ENCODE assay signal across 17 cellular contexts in the genomic region with DNA sequence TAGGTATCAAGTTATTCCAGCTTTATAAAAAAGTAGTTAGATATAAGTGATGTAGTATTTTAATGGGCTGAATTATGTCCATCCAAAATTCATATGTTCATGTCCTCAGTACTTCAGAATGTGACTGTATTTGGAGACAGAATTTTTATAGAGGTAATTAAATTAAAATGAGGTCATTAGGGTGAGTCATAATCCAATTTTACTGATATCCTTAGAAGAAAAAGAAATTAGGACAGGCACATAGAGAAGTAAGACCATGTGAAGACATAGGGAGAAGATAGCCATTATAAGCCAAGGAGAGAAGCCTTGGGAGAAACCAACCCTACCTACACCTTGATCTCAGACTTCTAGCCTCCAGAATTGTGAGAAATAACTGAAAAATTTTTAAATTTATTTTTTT. TPM values are rescaled to one million over a fixed set of nuclear protein-coding genes. Genes with fewer than 3 reads are reported as not detected.
DNase-seq lines count a peak whose midpoint lies in the region; ATAC-seq and TF ChIP-seq lines count a peak whose summit lies in the region.
"Had no signal": no experiment of that assay in that cellular context is flagged by ENCODE, and none has a peak within 500 bp of the region (broad histone marks: within the 10 kb centered on the region; RNA-seq: fewer than 3 reads in every experiment).

No MANE protein-coding gene starts in this region.

- no peak overlapping the region for H3K9ac ChIP-seq in GM23248

- H3K27me3 Mint-ChIP-seq in activated naive CD8-positive, alpha-beta T cell treated with anti-CD3 and anti-CD28 coated beads for 36 hours: no peaks in the 10 kb centered on the region
- H3K27me3 Mint-ChIP-seq: CD4-positive, alpha-beta T cell; IgD-negative memory B cell had no signal

- H2AFZ ChIP-seq in GM23248: no peak overlapping the region
- H2AFZ ChIP-seq: GM23338 had no signal

- H4K20me1 ChIP-seq in GM23248 (ENCODE audit: insufficient read depth): no peaks in the 10 kb centered on the region

- no peak for TF ChIP-seq CTCF in fibroblast of mammary gland (conservative IDR thresholded peaks at IDR 0.05; ENCODE audit: control insufficient read depth, insufficient read depth, low read depth, low read length)

- no peaks in the 10 kb centered on the region for H3F3A ChIP-seq in GM23248 (ENCODE audit: insufficient read depth)

- H3K4me1 Mint-ChIP-seq in activated naive CD8-positive, alpha-beta T cell treated with anti-CD3 and anti-CD28 coated beads for 36 hours: no peaks in the 10 kb centered on the region
- H3K4me1 Mint-ChIP-seq: IgD-negative memory B cell had no signal

- in situ Hi-C loops in GM23248 (cut with MboI): no loop called here

- no peak overlapping the region for H3K27ac ChIP-seq in GM23248
- H3K27ac ChIP-seq: 22Rv1 had no signal

- H3K4me1 ChIP-seq in GM23248 (ENCODE audit: insufficient read depth): no peaks in the 10 kb centered on the region

- H3K4me2 ChIP-seq in GM23248 (ENCODE audit: unreplicated experiment): no peak overlapping the region
- H3K4me2 ChIP-seq: GM23338 had no signal

- H3K9me2 ChIP-seq in GM23248 (ENCODE audit: insufficient read depth): no peaks in the 10 kb centered on the region

- no peaks in the 10 kb centered on the region for H3K36me3 Mint-ChIP-seq in activated naive CD8-positive, alpha-beta T cell treated with anti-CD3 and anti-CD28 coated beads for 36 hours
- H3K36me3 Mint-ChIP-seq: IgD-negative memory B cell had no signal

- H3K9me3 ChIP-seq in GM23248 (ENCODE audit: low read depth): no peaks in the 10 kb centered on the region

- H3K4me3 ChIP-seq in GM23248: no peak overlapping the region
- no peak overlapping the region for H3K4me3 ChIP-seq in fibroblast of mammary gland (ENCODE audit: control insufficient read depth, low read depth, low read length)
- H3K4me3 ChIP-seq: GM23338 had no signal

- peak; percentile 8 for DNase-seq in DMS 273 (lab: John Stamatoyannopoulos, UW; ENCODE audit: unreplicated experiment)
- DNase-seq in DMS 273 treated with DMSO at 0.1 percent for 48 hours (lab: John Stamatoyannopoulos, UW): no peak
- DNase-seq in GM23248: peak; percentile 21
- DNase-seq in NCI-H82 treated with DMSO at 0.1 percent for 48 hours (lab: John Stamatoyannopoulos, UW; ENCODE audit: unreplicated experiment): peak; percentile 38
- peak; percentile 7 for DNase-seq in fibroblast of mammary gland (ENCODE audit: low read depth)
- DNase-seq in activated naive CD8-positive, alpha-beta T cell treated with anti-CD3 and anti-CD28 coated beads for 36 hours: no peak
- DNase-seq in HuH-7.5 (ENCODE audit: low spot score): no peak
- DNase-seq: ACHN; C1 segment of cervical spinal cord; CD4-positive, alpha-beta T cell; DND-41; GF-D8; H7 had no signal

- H3K36me3 ChIP-seq in GM23248 (ENCODE audit: low read depth): no peaks in the 10 kb centered on the region

- H3K9me3 Mint-ChIP-seq in activated naive CD8-positive, alpha-beta T cell treated with anti-CD3 and anti-CD28 coated beads for 36 hours: no peaks in the 10 kb centered on the region
- H3K9me3 Mint-ChIP-seq: CD4-positive, alpha-beta T cell; GM23338; IgD-negative memory B cell had no signal

- H3K27ac Mint-ChIP-seq in activated naive CD8-positive, alpha-beta T cell treated with anti-CD3 and anti-CD28 coated beads for 36 hours: no peak overlapping the region
- H3K27ac Mint-ChIP-seq: CD4-positive, alpha-beta T cell; GM23338; IgD-negative memory B cell had no signal

- H3K79me2 ChIP-seq in GM23248 (ENCODE audit: insufficient read depth): no peaks in the 10 kb centered on the region

- no peak overlapping the region for H3K4me3 Mint-ChIP-seq in activated naive CD8-positive, alpha-beta T cell treated with anti-CD3 and anti-CD28 coated beads for 36 hours
- H3K4me3 Mint-ChIP-seq: CD4-positive, alpha-beta T cell; GM23338; IgD-negative memory B cell had no signal

- H3K27me3 ChIP-seq in GM23248 (replicated peaks; ENCODE audit: insufficient read depth): no peaks in the 10 kb centered on the region

- ATAC-seq in GM19395 (IDR thresholded peaks at IDR 0.05; ENCODE audit: unreplicated experiment): no peak
- ATAC-seq: GM23338 had no signal

RNA-seq across cellular contexts. Expression of gene RAP2B, which starts 30.3 kb away (rescaled TPM):
- 10.9 and 12.9 TPM in 2 replicates for total RNA-seq in GM23248 (2014; rRNA removed; shearing (Covaris generic))
- polyA plus RNA-seq in GM23248 (2016; fragmentation: Nextera tagmentation; extraction: Ambion mirVana): 13.1 and 13.2 TPM in 2 replicates
- total RNA-seq in activated naive CD8-positive, alpha-beta T cell treated with anti-CD3 and anti-CD28 coated beads for 36 hours: 10 to 100 TPM; 12.4 to 12.7 TPM

Comparison
In these comparisons a context has a peak if more than half of its experiments do, and no peak if none do; other contexts are left out.
1. DNase-seq: peak in DMS 273 (single experiment), GM23248 (single experiment), NCI-H82 treated with DMSO at 0.1 percent for 48 hours (single experiment) and fibroblast of mammary gland (single experiment); none in DMS 273 treated with DMSO at 0.1 percent for 48 hours (single experiment), activated naive CD8-positive, alpha-beta T cell treated with anti-CD3 and anti-CD28 coated beads for 36 hours (single experiment) and HuH-7.5 (single experiment).